Comparison of ENCODE assay signal across 23 cellular contexts in genomic region chr4:119228406-119228805, GRCh38. TPM values are rescaled to one million over a fixed set of nuclear protein-coding genes. Genes with fewer than 3 reads are reported as not detected.
DNase-seq lines count a peak whose midpoint lies in the region; ATAC-seq and TF ChIP-seq lines count a peak whose summit lies in the region.
"Had no signal": no experiment of that assay in that cellular context is flagged by ENCODE, and none has a peak within 500 bp of the region (broad histone marks: within the 10 kb centered on the region; RNA-seq: fewer than 3 reads in every experiment).

No MANE protein-coding gene starts in this region.

- no peak for DNase-seq in activated T-cell treated with anti-CD3 and anti-CD28 coated beads, Interleukin-2, amount 50 U/mL, for 72 hours
- DNase-seq in activated T-cell treated with anti-CD3 and anti-CD28 coated beads for 4 hours (no peak), HFFc6 (no peak), chondrocyte (ENCODE audit: low spot score) (no peak), NCI-H2196 treated with DMSO at 0.1 percent for 48 hours (lab: John Stamatoyannopoulos, UW; ENCODE audit: unreplicated experiment) (no peak), NCI-H2029 treated with DMSO at 0.1 percent for 48 hours (lab: John Stamatoyannopoulos, UW) (no peak)
- no peak for DNase-seq in stimulated activated naive CD8-positive, alpha-beta T cell treated with anti-CD3 and anti-CD28 coated beads, Interleukin-15, amount 100 ng/mL, for 72 hours
- DNase-seq: CD8-positive, alpha-beta memory T cell; DMS 273 treated with DMSO at 0.1 percent for 48 hours; DMS79; GDM1; NCI-H1092; NCI-H1417 treated with DMSO at 0.1 percent for 48 hours; NCI-H187 treated with DMSO at 0.1 percent for 48 hours; NCI-H2107; NCI-H446 treated with DMSO at 0.1 percent for 48 hours; NCI-H526; NCI-H82; NK-92 treated with Interleukin-12 subunit alpha and Interleukin-12 subunit beta, amount 100 ng/mL, for 24 hours; PC-3; SK-N-SH had no signal

- H3K36me3 Mint-ChIP-seq in activated T-cell treated with anti-CD3 and anti-CD28 coated beads, Interleukin-2, amount 50 U/mL, for 72 hours (ENCODE audit: insufficient read depth in 2 of 2): peaks cover 1 to 9% of the 10 kb centered on the region in 2 donors
- H3K36me3 Mint-ChIP-seq in HFFc6 (ENCODE audit: low read depth): peaks cover 63% of the 10 kb centered on the region
- peaks cover 14% of the 10 kb centered on the region for H3K36me3 Mint-ChIP-seq in chondrocyte (ENCODE audit: low read depth)

- peak overlapping the region in 1 of 2 donors; percentile 32 for H3K4me3 Mint-ChIP-seq in activated T-cell treated with anti-CD3 and anti-CD28 coated beads, Interleukin-2, amount 50 U/mL, for 72 hours
- H3K4me3 Mint-ChIP-seq in HFFc6 (no peak overlapping the region), chondrocyte (ENCODE audit: unreplicated experiment) (no peak overlapping the region)
- no peak overlapping the region for H3K4me3 Mint-ChIP-seq in stimulated activated naive CD8-positive, alpha-beta T cell treated with anti-CD3 and anti-CD28 coated beads, Interleukin-15, amount 100 ng/mL, for 72 hours
- H3K4me3 Mint-ChIP-seq: CD8-positive, alpha-beta memory T cell had no signal

- TF ChIP-seq CTCF in HFFc6 (IDR thresholded peaks at IDR 0.05): no peak
- TF ChIP-seq CTCF in chondrocyte (IDR thresholded peaks at IDR 0.05): no peak

- H3K27me3 Mint-ChIP-seq in activated T-cell treated with anti-CD3 and anti-CD28 coated beads, Interleukin-2, amount 50 U/mL, for 72 hours (ENCODE audit: low read depth): no peaks in the 10 kb centered on the region
- H3K27me3 Mint-ChIP-seq in HFFc6 (ENCODE audit: insufficient read depth) (peaks cover 20% of the 10 kb centered on the region), chondrocyte (ENCODE audit: low read depth) (no peaks in the 10 kb centered on the region)
- H3K27me3 Mint-ChIP-seq in stimulated activated naive CD8-positive, alpha-beta T cell treated with anti-CD3 and anti-CD28 coated beads, Interleukin-15, amount 100 ng/mL, for 72 hours: no peaks in the 10 kb centered on the region
- H3K27me3 Mint-ChIP-seq: CD8-positive, alpha-beta memory T cell had no signal

- H3K9me3 Mint-ChIP-seq in activated T-cell treated with anti-CD3 and anti-CD28 coated beads, Interleukin-2, amount 50 U/mL, for 72 hours: peaks cover 0 to 3% of the 10 kb centered on the region in 2 donors
- H3K9me3 Mint-ChIP-seq in HFFc6: no peaks in the 10 kb centered on the region
- peaks cover 6% of the 10 kb centered on the region for H3K9me3 Mint-ChIP-seq in chondrocyte (ENCODE audit: low read depth)
- no peaks in the 10 kb centered on the region for H3K9me3 Mint-ChIP-seq in stimulated activated naive CD8-positive, alpha-beta T cell treated with anti-CD3 and anti-CD28 coated beads, Interleukin-15, amount 100 ng/mL, for 72 hours
- H3K9me3 Mint-ChIP-seq: CD8-positive, alpha-beta memory T cell had no signal

- H3K27ac Mint-ChIP-seq in activated T-cell treated with anti-CD3 and anti-CD28 coated beads, Interleukin-2, amount 50 U/mL, for 72 hours: peak overlapping the region; percentile 47
- H3K27ac Mint-ChIP-seq in HFFc6: peak overlapping the region; percentile 67
- peak overlapping the region; percentile 41 for H3K27ac Mint-ChIP-seq in chondrocyte (ENCODE audit: unreplicated experiment)
- peak overlapping the region in 1 of 2 donors; percentile 35 for H3K27ac Mint-ChIP-seq in stimulated activated naive CD8-positive, alpha-beta T cell treated with anti-CD3 and anti-CD28 coated beads, Interleukin-15, amount 100 ng/mL, for 72 hours
- H3K27ac Mint-ChIP-seq: CD8-positive, alpha-beta memory T cell had no signal

- peak; percentile 51 to 57 for ATAC-seq in activated T-cell treated with anti-CD3 and anti-CD28 coated beads, Interleukin-2, amount 50 U/mL, for 72 hours (replicated peaks in 1 of 2)
- ATAC-seq in stimulated activated naive CD8-positive, alpha-beta T cell treated with anti-CD3 and anti-CD28 coated beads, Interleukin-15, amount 100 ng/mL, for 72 hours: peak; percentile 56
- no peak for ATAC-seq in GM21723 (IDR thresholded peaks at IDR 0.05; ENCODE audit: unreplicated experiment)
- ATAC-seq: GM12878, PC-3 had no signal

- H3K4me1 Mint-ChIP-seq in activated T-cell treated with anti-CD3 and anti-CD28 coated beads, Interleukin-2, amount 50 U/mL, for 72 hours (ENCODE audit: low read depth): peaks cover 27% of the 10 kb centered on the region
- H3K4me1 Mint-ChIP-seq in HFFc6 (ENCODE audit: low read depth) (peaks cover 75% of the 10 kb centered on the region), chondrocyte (ENCODE audit: low read depth) (peaks cover 15% of the 10 kb centered on the region)
- peaks cover 38% of the 10 kb centered on the region for H3K4me1 Mint-ChIP-seq in stimulated activated naive CD8-positive, alpha-beta T cell treated with anti-CD3 and anti-CD28 coated beads, Interleukin-15, amount 100 ng/mL, for 72 hours

RNA-seq across cellular contexts. Expression of gene USP53, which starts 15.9 kb away (rescaled TPM):
- total RNA-seq in activated T-cell treated with anti-CD3 and anti-CD28 coated beads, Interleukin-2, amount 50 U/mL, for 72 hours: 10 to 100 TPM; 11.3 to 12.6 TPM
- total RNA-seq in HFFc6 (2021; fragmentation: NEBNext Ultra II Directional; extraction: Animal tissue kit (Norgen Biotek cat#: 25700)): 100 to 1,000 TPM; 113 to 187 (median 120) TPM
- total RNA-seq in chondrocyte: 20.0 to 22.3 TPM (median 20.0 TPM) in 3 replicates
